In genomic region chr20:32442630-32443029, GRCh38 we compare ENCODE assay signal across 18 cellular contexts.
A peak's percentile ranks its signal among the peaks of the same experiment; 100 is the strongest.
DNase-seq lines count a peak whose midpoint lies in the region; ATAC-seq lines count a peak whose summit lies in the region.
"Had no signal": no experiment of that assay in that cellular context is flagged by ENCODE, and none has a peak within 500 bp of the region (broad histone marks: within the 10 kb centered on the region; RNA-seq: fewer than 3 reads in every experiment).

No MANE protein-coding gene starts in this region.

- H3K4me1 Mint-ChIP-seq in activated CD4-positive, alpha-beta memory T cell treated with anti-CD3 and anti-CD28 coated beads for 36 hours (ENCODE audit: low read depth) = peaks cover 28% of the 10 kb centered on the region
- H3K4me1 Mint-ChIP-seq in activated CD4-positive, alpha-beta memory T cell treated with anti-CD3 and anti-CD28 coated beads, Interleukin-2, amount 10 ng/mL, durations not matched to agents 7 days and 5 days = peaks cover 21% of the 10 kb centered on the region
- peaks cover 36 to 45% (median 36%) of the 10 kb centered on the region in 3 donors for H3K4me1 Mint-ChIP-seq in T-cell
- peaks cover 50% of the 10 kb centered on the region for H3K4me1 Mint-ChIP-seq in stimulated activated memory B cell treated with anti-CD40 and anti-IgM and Interleukin-4, amounts not matched to agents 10 μg/mL and 1 μg/mL and 100 μg/mL, for 72 hours

- peaks cover 20% of the 10 kb centered on the region for H3K36me3 Mint-ChIP-seq in activated CD4-positive, alpha-beta memory T cell treated with anti-CD3 and anti-CD28 coated beads for 36 hours
- H3K36me3 Mint-ChIP-seq in activated CD4-positive, alpha-beta memory T cell treated with anti-CD3 and anti-CD28 coated beads, Interleukin-2, amount 10 ng/mL, durations not matched to agents 7 days and 5 days (ENCODE audit: low read depth) = peaks cover 24% of the 10 kb centered on the region
- H3K36me3 Mint-ChIP-seq in T-cell = peaks cover 39% of the 10 kb centered on the region
- H3K36me3 Mint-ChIP-seq in stimulated activated memory B cell treated with anti-CD40 and anti-IgM and Interleukin-4, amounts not matched to agents 10 μg/mL and 1 μg/mL and 100 μg/mL, for 72 hours = peaks cover 48% of the 10 kb centered on the region

- H3K27me3 Mint-ChIP-seq in activated CD4-positive, alpha-beta memory T cell treated with anti-CD3 and anti-CD28 coated beads for 36 hours = no peaks in the 10 kb centered on the region
- no peaks in the 10 kb centered on the region for H3K27me3 Mint-ChIP-seq in activated CD4-positive, alpha-beta memory T cell treated with anti-CD3 and anti-CD28 coated beads, Interleukin-2, amount 10 ng/mL, durations not matched to agents 7 days and 5 days
- H3K27me3 Mint-ChIP-seq in T-cell = no peaks in the 10 kb centered on the region
- no peaks in the 10 kb centered on the region for H3K27me3 Mint-ChIP-seq in stimulated activated memory B cell treated with anti-CD40 and anti-IgM and Interleukin-4, amounts not matched to agents 10 μg/mL and 1 μg/mL and 100 μg/mL, for 72 hours

- CTCF ChIA-PET in activated CD4-positive, alpha-beta memory T cell treated with anti-CD3 and anti-CD28 coated beads for 36 hours (lab: Charles Lee) = no interaction called here
- CTCF ChIA-PET in activated CD4-positive, alpha-beta memory T cell treated with anti-CD3 and anti-CD28 coated beads, Interleukin-2, amount 10 ng/mL, durations not matched to agents 7 days and 5 days (lab: Charles Lee) = no interaction called here
- CTCF ChIA-PET in T-cell (lab: Charles Lee) = no interaction called here

- DNase-seq in activated CD4-positive, alpha-beta memory T cell treated with anti-CD3 and anti-CD28 coated beads for 36 hours = no peak
- no peak for DNase-seq in activated CD4-positive, alpha-beta memory T cell treated with anti-CD3 and anti-CD28 coated beads, Interleukin-2, amount 10 ng/mL, durations not matched to agents 7 days and 5 days
- DNase-seq in T-cell = no peak
- no peak for DNase-seq in epithelial cell of prostate (ENCODE audit: low read depth, low spot score)
- DNase-seq in caudate nucleus (lab: John Stamatoyannopoulos, UW) = no peak
- DNase-seq: activated CD4-positive, alpha-beta T cell treated with anti-CD3 and anti-CD28 coated beads for 4 hours; esophagus squamous epithelium; mucosa of descending colon; NCI-H1092; NCI-H2029; NCI-H446 treated with DMSO at 0.1 percent for 48 hours; occipital lobe; right cardiac atrium had no signal

- peak overlapping the region; percentile 10 for H3K27ac ChIP-seq in epithelial cell of prostate
- H3K27ac ChIP-seq in caudate nucleus (ENCODE audit: low read depth, low read length) = no peak overlapping the region
- H3K27ac ChIP-seq: esophagus squamous epithelium, RWPE1, upper lobe of left lung had no signal

- ATAC-seq in T-cell (replicated peaks in 1 of 4) = no peak
- no peak for ATAC-seq in stimulated activated memory B cell treated with anti-CD40 and anti-IgM and Interleukin-4, amounts not matched to agents 10 μg/mL and 1 μg/mL and 100 μg/mL, for 72 hours
- no peak for ATAC-seq in HG02938 (IDR thresholded peaks at IDR 0.05; ENCODE audit: unreplicated experiment)
- ATAC-seq in GM19452 (IDR thresholded peaks at IDR 0.05; ENCODE audit: unreplicated experiment) = no peak
- ATAC-seq: mucosa of descending colon, right cardiac atrium had no signal

- H3K9me3 Mint-ChIP-seq in activated CD4-positive, alpha-beta memory T cell treated with anti-CD3 and anti-CD28 coated beads for 36 hours = no peaks in the 10 kb centered on the region
- H3K9me3 Mint-ChIP-seq in activated CD4-positive, alpha-beta memory T cell treated with anti-CD3 and anti-CD28 coated beads, Interleukin-2, amount 10 ng/mL, durations not matched to agents 7 days and 5 days = no peaks in the 10 kb centered on the region
- no peaks in the 10 kb centered on the region for H3K9me3 Mint-ChIP-seq in T-cell
- no peaks in the 10 kb centered on the region for H3K9me3 Mint-ChIP-seq in stimulated activated memory B cell treated with anti-CD40 and anti-IgM and Interleukin-4, amounts not matched to agents 10 μg/mL and 1 μg/mL and 100 μg/mL, for 72 hours

- POLR2A ChIA-PET in activated CD4-positive, alpha-beta memory T cell treated with anti-CD3 and anti-CD28 coated beads for 36 hours (lab: Charles Lee) = interaction anchor here (1.1 kb wide), 1 partner anchor 9 kb away, joined by 3 read pairs; no protein-coding TSS in a partner anchor
- POLR2A ChIA-PET in activated CD4-positive, alpha-beta memory T cell treated with anti-CD3 and anti-CD28 coated beads, Interleukin-2, amount 10 ng/mL, durations not matched to agents 7 days and 5 days (lab: Charles Lee) = interaction anchor here (0.6 kb wide), 1 partner anchor 223 kb away, joined by 3 read pairs; no protein-coding TSS in a partner anchor
- POLR2A ChIA-PET in T-cell (lab: Charles Lee) = no interaction called here

- H3K4me3 Mint-ChIP-seq in activated CD4-positive, alpha-beta memory T cell treated with anti-CD3 and anti-CD28 coated beads for 36 hours = no peak overlapping the region
- no peak overlapping the region for H3K4me3 Mint-ChIP-seq in activated CD4-positive, alpha-beta memory T cell treated with anti-CD3 and anti-CD28 coated beads, Interleukin-2, amount 10 ng/mL, durations not matched to agents 7 days and 5 days
- H3K4me3 Mint-ChIP-seq in T-cell = no peak overlapping the region
- no peak overlapping the region for H3K4me3 Mint-ChIP-seq in stimulated activated memory B cell treated with anti-CD40 and anti-IgM and Interleukin-4, amounts not matched to agents 10 μg/mL and 1 μg/mL and 100 μg/mL, for 72 hours

- peak overlapping the region; percentile 66 for H3K27ac Mint-ChIP-seq in activated CD4-positive, alpha-beta memory T cell treated with anti-CD3 and anti-CD28 coated beads for 36 hours
- H3K27ac Mint-ChIP-seq in activated CD4-positive, alpha-beta memory T cell treated with anti-CD3 and anti-CD28 coated beads, Interleukin-2, amount 10 ng/mL, durations not matched to agents 7 days and 5 days = no peak overlapping the region
- H3K27ac Mint-ChIP-seq in T-cell = peak overlapping the region; percentile 26 to 53
- H3K27ac Mint-ChIP-seq in stimulated activated memory B cell treated with anti-CD40 and anti-IgM and Interleukin-4, amounts not matched to agents 10 μg/mL and 1 μg/mL and 100 μg/mL, for 72 hours = peak overlapping the region; percentile 53

- intact Hi-C loops in activated CD4-positive, alpha-beta memory T cell treated with anti-CD3 and anti-CD28 coated beads for 36 hours (cut with micrococcal nuclease) = no loop called here

Comparison
In these comparisons a context has a peak if more than half of its experiments do, and no peak if none do; other contexts are left out.
1. POLR2A ChIA-PET loops: an anchor here in activated CD4-positive, alpha-beta memory T cell treated with anti-CD3 and anti-CD28 coated beads for 36 hours (1.1 kb wide) and activated CD4-positive, alpha-beta memory T cell treated with anti-CD3 and anti-CD28 coated beads, Interleukin-2, amount 10 ng/mL, durations not matched to agents 7 days and 5 days (0.6 kb wide); none called in T-cell.